In the genomic region with DNA sequence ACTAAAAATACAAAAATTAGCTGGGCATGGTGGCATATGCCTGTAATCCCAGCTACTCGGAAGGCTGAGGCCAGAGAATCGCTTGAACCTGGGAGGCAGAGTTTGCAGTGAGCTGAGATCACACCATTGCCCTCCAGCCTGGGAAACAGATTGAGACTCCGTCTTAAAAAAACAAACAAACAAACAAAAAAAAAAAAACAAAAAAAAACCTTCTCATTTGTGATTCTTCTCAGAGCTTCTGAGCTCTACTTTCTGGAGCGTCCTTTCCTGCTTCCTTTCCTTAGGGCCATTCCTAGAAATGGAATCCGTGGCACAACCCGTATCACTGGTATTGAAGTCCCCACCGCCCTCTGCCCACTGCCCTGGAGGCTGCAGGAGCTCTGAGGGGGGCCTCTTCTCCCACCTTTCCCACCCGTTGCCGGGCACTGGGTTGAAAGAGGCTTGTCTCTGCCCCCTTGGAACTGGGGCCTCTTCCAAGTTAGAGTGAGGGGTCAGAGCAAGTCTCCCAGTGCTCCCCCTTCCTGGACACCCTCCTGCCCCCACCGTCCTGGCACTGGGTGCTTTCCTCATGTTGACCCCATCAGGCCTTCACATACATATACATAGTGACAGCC, we compare ENCODE assay signal across 19 cellular contexts. TPM values are rescaled to one million over a fixed set of nuclear protein-coding genes. Genes with fewer than 3 reads are reported as not detected.
DNase-seq lines count a peak whose midpoint lies in the region; ATAC-seq and TF ChIP-seq lines count a peak whose summit lies in the region.
"Had no signal": no experiment of that assay in that cellular context is flagged by ENCODE, and none has a peak within 500 bp of the region (broad histone marks: within the 10 kb centered on the region; RNA-seq: fewer than 3 reads in every experiment).

No MANE protein-coding gene starts in this region.

- POLR2A ChIA-PET in CD4-positive, alpha-beta T cell (lab: Charles Lee), result no interaction called here
- POLR2A ChIA-PET in RWPE1 (lab: Yijun Ruan, JAX; ENCODE audit: low non-redundant PET), result no interaction called here

- H3K4me1 Mint-ChIP-seq in CD4-positive, alpha-beta T cell (ENCODE audit: low read depth), result peaks cover 16% of the 10 kb centered on the region
- H3K4me1 Mint-ChIP-seq in IgD-negative memory B cell, result peaks cover 37 to 57% (median 43%) of the 10 kb centered on the region in 3 donors
- peaks cover 25% of the 10 kb centered on the region for H3K4me1 Mint-ChIP-seq in brain
- H3K4me1 Mint-ChIP-seq in neural progenitor cell, result peaks cover 22% of the 10 kb centered on the region

- no peak for DNase-seq in CD4-positive, alpha-beta T cell
- no peak for DNase-seq in neural progenitor cell (ENCODE audit: low spot score)
- no peak for DNase-seq in upper lobe of right lung
- no peak for DNase-seq in SIG-M5 (lab: John Stamatoyannopoulos, UW)
- no peak for DNase-seq in RWPE1 (ENCODE audit: low spot score)
- no peak for DNase-seq in iPS-NIHi11 (ENCODE audit: low spot score)
- DNase-seq: EL, GF-D8, HCEC 1CT, MV-4-11, NCI-H1105 treated with DMSO at 0.1 percent for 48 hours, NCI-H524 treated with DMSO at 0.1 percent for 48 hours, PC-9, SJCRH30 had no signal

- no peaks in the 10 kb centered on the region for H3K9me3 ChIP-seq in CD4-positive, alpha-beta T cell (ENCODE audit: control insufficient read depth, low read length)
- no peaks in the 10 kb centered on the region for H3K9me3 ChIP-seq in neural progenitor cell (ENCODE audit: low read depth)
- no peaks in the 10 kb centered on the region for H3K9me3 ChIP-seq in upper lobe of right lung
- H3K9me3 ChIP-seq: SJCRH30 had no signal

- no peaks in the 10 kb centered on the region for H3K9me3 Mint-ChIP-seq in CD4-positive, alpha-beta T cell
- H3K9me3 Mint-ChIP-seq in IgD-negative memory B cell (no peaks in the 10 kb centered on the region), brain (peaks cover 0 to 7% (median 0%) of the 10 kb centered on the region in 5 experiments), neural progenitor cell (no peaks in the 10 kb centered on the region)

- no peak overlapping the region for H2AFZ ChIP-seq in neural progenitor cell (replicated peaks)
- H2AFZ ChIP-seq: GM23338, PC-9 had no signal

- peak overlapping the region; percentile 66 for H3K4me3 Mint-ChIP-seq in CD4-positive, alpha-beta T cell
- H3K4me3 Mint-ChIP-seq in IgD-negative memory B cell (peak overlapping the region; percentile 42 to 90 (median 87)), brain (peak overlapping the region in 3 of 5 experiments; percentile 37 to 73 (median 72)), neural progenitor cell (peak overlapping the region; percentile 62)
- H3K4me3 Mint-ChIP-seq: GM23338 had no signal

- intact Hi-C loops in CD4-positive, alpha-beta T cell (cut with DNase I, micrococcal nuclease), result no loop called here
- intact Hi-C loops in upper lobe of right lung (cut with DNase I), result no loop called here

- peaks cover 39% of the 10 kb centered on the region for H3K27me3 Mint-ChIP-seq in CD4-positive, alpha-beta T cell
- peaks cover 16% of the 10 kb centered on the region for H3K27me3 Mint-ChIP-seq in IgD-negative memory B cell
- peaks cover 78% of the 10 kb centered on the region for H3K27me3 Mint-ChIP-seq in brain
- peaks cover 58% of the 10 kb centered on the region for H3K27me3 Mint-ChIP-seq in neural progenitor cell (ENCODE audit: insufficient read depth, low read depth)

- no peak overlapping the region for H3K27ac ChIP-seq in CD4-positive, alpha-beta T cell (ENCODE audit: low read depth, low read length)
- no peak overlapping the region for H3K27ac ChIP-seq in neural progenitor cell
- no peak overlapping the region for H3K27ac ChIP-seq in upper lobe of right lung
- H3K27ac ChIP-seq in RWPE1, result no peak overlapping the region
- H3K27ac ChIP-seq: PC-9, SJCRH30 had no signal

- no peak for ATAC-seq in CD4-positive, alpha-beta T cell (ENCODE audit: poor library complexity)
- no peak for ATAC-seq in upper lobe of right lung
- ATAC-seq: GM23338 had no signal

- no peaks in the 10 kb centered on the region for H3K79me2 ChIP-seq in neural progenitor cell (ENCODE audit: low read depth)

- H3K4me3 ChIP-seq in neural progenitor cell (no peak overlapping the region), upper lobe of right lung (no peak overlapping the region)
- H3K4me3 ChIP-seq: PC-9, SJCRH30 had no signal

- H3K36me3 ChIP-seq in neural progenitor cell, result no peaks in the 10 kb centered on the region
- no peaks in the 10 kb centered on the region for H3K36me3 ChIP-seq in upper lobe of right lung
- H3K36me3 ChIP-seq: SJCRH30 had no signal

- no peak overlapping the region for H3K27ac Mint-ChIP-seq in CD4-positive, alpha-beta T cell
- H3K27ac Mint-ChIP-seq in IgD-negative memory B cell (peak overlapping the region; percentile 91 to 100 (median 97)), brain (no peak overlapping the region), neural progenitor cell (no peak overlapping the region)
- H3K27ac Mint-ChIP-seq: GM23338 had no signal

- CTCF ChIA-PET in CD4-positive, alpha-beta T cell (lab: Charles Lee), result interaction anchor here (1.2 to 2.2 kb wide), 2 partner anchors 9 to 31 kb away, joined by 3 to 8 read pairs; partner anchors contain the start of gene TNFRSF13C
- CTCF ChIA-PET in RWPE1 (lab: Yijun Ruan, JAX), result no interaction called here

- peaks cover 82% of the 10 kb centered on the region for H4K20me1 ChIP-seq in neural progenitor cell (ENCODE audit: low read depth)

- H3K27me3 ChIP-seq in CD4-positive, alpha-beta T cell (ENCODE audit: control insufficient read depth, insufficient read depth, low read length), result peaks cover 36% of the 10 kb centered on the region
- H3K27me3 ChIP-seq in neural progenitor cell (peaks cover 100% of the 10 kb centered on the region), upper lobe of right lung (peaks cover 57% of the 10 kb centered on the region)

- no peak overlapping the region for H3K4me2 ChIP-seq in neural progenitor cell
- H3K4me2 ChIP-seq: PC-9 had no signal

- TF ChIP-seq CTCF in CD4-positive, alpha-beta T cell (IDR thresholded peaks at IDR 0.05), result no peak
- TF ChIP-seq CTCF in brain (conservative IDR thresholded peaks at IDR 0.05) (no peak), neural progenitor cell (IDR thresholded peaks at IDR 0.05) (no peak), upper lobe of right lung (IDR thresholded peaks at IDR 0.05) (no peak), RWPE1 (conservative IDR thresholded peaks at IDR 0.05; ENCODE audit: low read depth) (no peak)

- no peaks in the 10 kb centered on the region for H3K36me3 Mint-ChIP-seq in CD4-positive, alpha-beta T cell (ENCODE audit: low read depth)
- peaks cover 1% of the 10 kb centered on the region for H3K36me3 Mint-ChIP-seq in IgD-negative memory B cell
- H3K36me3 Mint-ChIP-seq in brain, result no peaks in the 10 kb centered on the region
- no peaks in the 10 kb centered on the region for H3K36me3 Mint-ChIP-seq in neural progenitor cell

- H3K4me1 ChIP-seq in neural progenitor cell, result peaks cover 20% of the 10 kb centered on the region
- peaks cover 22% of the 10 kb centered on the region for H3K4me1 ChIP-seq in upper lobe of right lung

- no peak overlapping the region for H3K9ac ChIP-seq in neural progenitor cell

- H3F3A ChIP-seq in neural progenitor cell (ENCODE audit: low read depth), result peaks cover 14% of the 10 kb centered on the region

RNA-seq across cellular contexts. Expression of gene SHISA8, which starts 2.0 kb away (rescaled TPM):
- total RNA-seq in CD4-positive, alpha-beta T cell, result under 1 TPM; 0.56 to 0.60 TPM
- polyA plus RNA-seq in IgD-negative memory B cell (1.7 TPM), brain (ENCODE audit: insufficient read depth, low read depth, low replicate concordance) (4.1 TPM)
- total RNA-seq in neural progenitor cell (ENCODE audit: low replicate concordance) (not detected in 2 replicates), upper lobe of right lung (not detected)
- total RNA-seq: M059J, SJCRH30 had no signal
- polyA plus RNA-seq: GM23338 had no signal

RNA-seq across cellular contexts. Expression of gene TNFRSF13C, which starts 9.8 kb away (rescaled TPM):
- 10 to 100 TPM; 12.2 to 12.9 TPM for total RNA-seq in CD4-positive, alpha-beta T cell
- 80.6 TPM for polyA plus RNA-seq in IgD-negative memory B cell
- polyA plus RNA-seq in brain (ENCODE audit: insufficient read depth, low read depth, low replicate concordance), result 1.4 TPM
- total RNA-seq in neural progenitor cell (ENCODE audit: low replicate concordance), result 2.2 and 2.7 TPM in 2 replicates
- total RNA-seq in upper lobe of right lung, result 0.23 TPM

RNA-seq across cellular contexts. Expression of gene CENPM, which starts 30.1 kb away (rescaled TPM):
- 1 to 10 TPM; 7.6 to 8.4 TPM for total RNA-seq in CD4-positive, alpha-beta T cell
- 28.7 TPM for polyA plus RNA-seq in IgD-negative memory B cell
- polyA plus RNA-seq in brain (ENCODE audit: insufficient read depth, low read depth, low replicate concordance), result 40.5 TPM
- 20.2 and 45.3 TPM in 2 replicates for total RNA-seq in neural progenitor cell (ENCODE audit: low replicate concordance)
- 1.3 TPM for total RNA-seq in upper lobe of right lung

RNA-seq across cellular contexts. Expression of gene SEPTIN3, which starts 52.4 kb away (rescaled TPM):
- under 1 TPM; 0.20 to 0.22 TPM for total RNA-seq in CD4-positive, alpha-beta T cell
- polyA plus RNA-seq in IgD-negative memory B cell, result 0.05 TPM
- polyA plus RNA-seq in brain (ENCODE audit: insufficient read depth, low read depth, low replicate concordance), result 289 TPM
- 12.8 and 20.5 TPM in 2 replicates for total RNA-seq in neural progenitor cell (ENCODE audit: low replicate concordance)
- total RNA-seq in upper lobe of right lung, result 3.2 TPM
- total RNA-seq: HT1080 had no signal

Comparison
In these comparisons a context has a peak if more than half of its experiments do, and no peak if none do; other contexts are left out.
1. H3K27ac Mint-ChIP-seq: peak in IgD-negative memory B cell (3 of 3); none in CD4-positive, alpha-beta T cell (single experiment), brain (0 of 5) and neural progenitor cell (single experiment).
2. Peak in every context shown above with its lines, with median percentiles within 50 percentile points of each other: H3K4me3 Mint-ChIP-seq.